In genomic region chr3:46893146-46893748, GRCh38 we compare ENCODE assay signal across 14 cellular contexts. TPM values are rescaled to one million over a fixed set of nuclear protein-coding genes. Genes with fewer than 3 reads are reported as not detected.
DNase-seq lines count a peak whose midpoint lies in the region; ATAC-seq and TF ChIP-seq lines count a peak whose summit lies in the region.
"Had no signal": no experiment of that assay in that cellular context is flagged by ENCODE, and none has a peak within 500 bp of the region (broad histone marks: within the 10 kb centered on the region; RNA-seq: fewer than 3 reads in every experiment).

No MANE protein-coding gene starts in this region.

- no peak for TF ChIP-seq EP300 in esophagus muscularis mucosa (IDR thresholded peaks at IDR 0.05)

- no peaks in the 10 kb centered on the region for H3K9me3 Mint-ChIP-seq in neural crest cell

- H3K4me1 ChIP-seq in ACC112 (ENCODE audit: control insufficient read depth, insufficient read depth, low read length, unreplicated experiment) (peaks cover 12% of the 10 kb centered on the region), KMS-11 (ENCODE audit: low read depth, poor library complexity, severe bottlenecking) (no peaks in the 10 kb centered on the region), esophagus muscularis mucosa (peaks cover 23 to 47% (median 32%) of the 10 kb centered on the region in 4 donors)

- H3K27ac ChIP-seq in ACC112 (ENCODE audit: low read depth, low read length) (no peak overlapping the region), KMS-11 (no peak overlapping the region), esophagus muscularis mucosa (replicated peaks in 1 of 4) (peak overlapping the region; percentile 32 to 65 (median 61))
- H3K27ac ChIP-seq: neutrophil had no signal

- DNase-seq in esophagus muscularis mucosa (ENCODE audit: extremely low spot score) = no peak
- no peak for DNase-seq in neural crest cell (ENCODE audit: low read depth, low spot score)
- DNase-seq in stimulated activated CD4-positive, alpha-beta T cell treated with anti-CD3 and anti-CD28 coated beads, Interleukin-1b, Interleukin-23, amount 100 ng/mL, for 48 hours = no peak
- no peak for DNase-seq in glomerular visceral epithelial cell (ENCODE audit: extremely low spot score)
- DNase-seq: activated naive CD4-positive, alpha-beta T cell; NCI-H2171 treated with DMSO at 0.1 percent for 48 hours; stimulated activated CD4-positive, alpha-beta T cell treated with anti-CD3 and anti-CD28 coated beads, Interleukin-12 subunit alpha, Interleukin-12 subunit beta, amount 100 ng/mL, for 4 hours; WERI-Rb-1 had no signal

- no peak for TF ChIP-seq POLR2A in esophagus muscularis mucosa (IDR thresholded peaks at IDR 0.05; ENCODE audit: low read depth)

- peaks cover 4% of the 10 kb centered on the region; the same call in 1 of the 2 replicates for H3K27me3 ChIP-seq in ACC112 (ENCODE audit: insufficient read depth, low read length)
- peaks cover 2% of the 10 kb centered on the region; the same call in 1 of the 2 replicates for H3K27me3 ChIP-seq in KMS-11 (ENCODE audit: insufficient read depth, low read depth)
- H3K27me3 ChIP-seq in esophagus muscularis mucosa = peaks cover 0 to 7% (median 2%) of the 10 kb centered on the region in 4 donors

- no peak overlapping the region for H2AFZ ChIP-seq in ACC112 (ENCODE audit: low read length, unreplicated experiment)
- H2AFZ ChIP-seq in KMS-11 (ENCODE audit: low read depth) = peak overlapping the region; percentile 71; the same call in 1 of the 2 replicates

- no peak overlapping the region for H3K4me2 ChIP-seq in KMS-11

- H3K27me3 Mint-ChIP-seq in neural crest cell (ENCODE audit: low read depth) = peaks cover 24% of the 10 kb centered on the region

- no peak overlapping the region for H3K9ac ChIP-seq in KMS-11

- peaks cover 15% of the 10 kb centered on the region for H3K4me1 Mint-ChIP-seq in neural crest cell

- peak overlapping the region; percentile 87 for H3K4me3 Mint-ChIP-seq in neural crest cell

- H3K4me3 ChIP-seq in ACC112 (ENCODE audit: low read depth, low read length) = peak overlapping the region; percentile 70
- no peak overlapping the region for H3K4me3 ChIP-seq in KMS-11 (IDR thresholded peaks at IDR 0.05; ENCODE audit: insufficient read depth, low read depth, low read length)
- peak overlapping the region in 1 of 4 donors; percentile 53 for H3K4me3 ChIP-seq in esophagus muscularis mucosa

- no peaks in the 10 kb centered on the region for H3K9me3 ChIP-seq in esophagus muscularis mucosa
- H3K9me3 ChIP-seq: neutrophil had no signal

- H3K79me2 ChIP-seq in ACC112 (ENCODE audit: control insufficient read depth, insufficient read depth, low read length, unreplicated experiment) = no peaks in the 10 kb centered on the region
- H3K79me2 ChIP-seq in KMS-11 (ENCODE audit: insufficient read depth, low read depth) = no peaks in the 10 kb centered on the region

- TF ChIP-seq CTCF in KMS-11 (conservative IDR thresholded peaks at IDR 0.05; ENCODE audit: low read depth, low read length) (no peak), esophagus muscularis mucosa (IDR thresholded peaks at IDR 0.05) (no peak), neural crest cell (conservative IDR thresholded peaks at IDR 0.05) (no peak)

- H3K36me3 Mint-ChIP-seq in neural crest cell (ENCODE audit: low read depth) = no peaks in the 10 kb centered on the region

- no peaks in the 10 kb centered on the region for H4K20me1 ChIP-seq in KMS-11 (ENCODE audit: insufficient read depth)

- intact Hi-C loops in esophagus muscularis mucosa (cut with DNase I) = no loop called here

- no peak overlapping the region for H3K27ac Mint-ChIP-seq in neural crest cell (ENCODE audit: unreplicated experiment)

- ATAC-seq in GM21576 (IDR thresholded peaks at IDR 0.05; ENCODE audit: unreplicated experiment) (no peak), HG03196 (IDR thresholded peaks at IDR 0.05; ENCODE audit: unreplicated experiment) (no peak)

- 86% methylated on average over 2 of the region's 6 CpGs for WGBS in esophagus muscularis mucosa

- H3K36me3 ChIP-seq in ACC112 (ENCODE audit: insufficient read depth, low read length) = no peaks in the 10 kb centered on the region
- H3K36me3 ChIP-seq in KMS-11 (ENCODE audit: insufficient read depth) = no peaks in the 10 kb centered on the region
- no peaks in the 10 kb centered on the region for H3K36me3 ChIP-seq in esophagus muscularis mucosa
- H3K36me3 ChIP-seq: neutrophil, WERI-Rb-1 had no signal

RNA-seq across cellular contexts. Expression of gene PTH1R, which starts 15.7 kb away (rescaled TPM):
- total RNA-seq in esophagus muscularis mucosa (10 to 100 TPM in 2 of 4 donors, 1 to 10 TPM in 2; 2.1 to 26.8 (median 14.5) TPM), neural crest cell (0.14 and 0.34 TPM in 2 replicates)
- total RNA-seq: activated CD8-positive, alpha-beta memory T cell treated with anti-CD3 and anti-CD28 coated beads for 36 hours had no signal

RNA-seq across cellular contexts. Expression of gene MYL3, which starts 30.0 kb away (rescaled TPM):
- total RNA-seq in esophagus muscularis mucosa = 10 to 100 TPM in 1 of 4 donors, 1 to 10 TPM in 2, under 1 TPM in 1; 0.83 to 13.0 (median 7.7) TPM
- total RNA-seq in neural crest cell = not detected in 2 replicates
- total RNA-seq: activated CD8-positive, alpha-beta memory T cell treated with anti-CD3 and anti-CD28 coated beads for 36 hours had no signal

Comparison
In these comparisons a context has a peak if more than half of its experiments do, and no peak if none do; other contexts are left out.
1. H3K27ac ChIP-seq: peak in esophagus muscularis mucosa (4 of 4); none in ACC112 (single experiment) and KMS-11 (single experiment).